Comparison of ENCODE assay signal across 16 cellular contexts in the genomic region with DNA sequence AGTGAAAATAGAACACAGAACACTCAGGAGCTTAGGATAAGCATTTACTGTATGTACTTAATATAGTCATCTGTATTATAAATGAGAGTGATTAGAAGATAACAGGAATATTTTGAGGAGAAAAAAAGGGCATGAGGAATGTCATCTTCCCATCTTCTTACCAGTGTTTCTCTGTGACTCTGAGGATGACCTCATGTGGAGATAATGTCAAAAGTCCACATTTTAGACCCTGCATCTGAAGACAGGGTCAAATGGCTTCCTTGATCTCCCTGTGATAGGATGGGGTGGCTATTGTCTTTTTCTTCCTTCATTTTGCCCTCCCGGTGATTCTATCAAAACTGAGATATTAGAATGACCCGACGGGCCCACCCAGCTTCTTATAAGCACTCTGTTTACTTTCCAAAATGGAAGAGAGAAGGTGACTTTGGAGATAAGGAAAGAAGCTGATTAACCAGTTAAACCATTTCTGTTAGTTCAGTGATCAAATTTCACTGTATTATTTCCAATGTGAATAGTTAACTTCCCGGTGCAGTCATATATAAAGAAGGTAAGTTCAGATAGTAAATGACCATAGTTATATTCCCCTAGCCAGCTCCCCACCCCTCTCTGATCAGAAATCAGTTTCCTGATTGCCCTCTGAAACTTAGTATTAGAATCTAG.
"Had no signal": no experiment of that assay in that cellular context is flagged by ENCODE, and none has a peak within 500 bp of the region (broad histone marks: within the 10 kb centered on the region; RNA-seq: fewer than 3 reads in every experiment).

No MANE protein-coding gene starts in this region.

- H3K27me3 ChIP-seq: right atrium auricular region, uterus had no signal

- FAIRE-seq: bronchial epithelial cell, frontal cortex, keratinocyte had no signal

- H3K4me3 ChIP-seq: lower lobe of right lung, prostate gland, right atrium auricular region, uterus had no signal

- H3K36me3 ChIP-seq: lower lobe of right lung, prostate gland, right atrium auricular region, uterus had no signal

- DNase-seq: activated CD4-positive, alpha-beta T cell treated with anti-CD3 and anti-CD28 coated beads, Interleukin-2, amount 50 U/mL, for 4 hours; activated gamma-delta T cell treated with Interleukin-2 at 50 U/mL for 16 hours; cerebellar nuclear complex; cortex of kidney; lower lobe of right lung; midbrain; stimulated activated CD4-positive, alpha-beta T cell treated with anti-CD3 and anti-CD28 coated beads, Interleukin-12 subunit alpha, Interleukin-12 subunit beta, amount 100 ng/mL, for 4 hours; stimulated activated CD4-positive, alpha-beta T cell treated with anti-CD3 and anti-CD28 coated beads, Interleukin-1b, Interleukin-23, amount 100 ng/mL, for 48 hours; stimulated activated CD8-positive, alpha-beta memory T cell treated with anti-CD3 and anti-CD28 coated beads, Interleukin-4, amount 100 ng/mL, for 48 hours; stimulated activated naive CD4-positive, alpha-beta T cell; uterus had no signal

- H3K27ac ChIP-seq: lower lobe of right lung, prostate gland, right atrium auricular region, uterus had no signal

- H3K9me3 ChIP-seq: lower lobe of right lung, prostate gland, right atrium auricular region, uterus had no signal

- H3K4me1 ChIP-seq: lower lobe of right lung, prostate gland, right atrium auricular region, uterus had no signal
